7 cellular contexts compared by ENCODE assay signal in genomic region chr2:69741281-69742169, GRCh38.
DNase-seq lines count a peak whose midpoint lies in the region; ATAC-seq lines count a peak whose summit lies in the region.

ANXA4 (plus strand) TSS chr2:69742134; CDS start chr2:69781566, 39,432 bp downstream.

- ATAC-seq in GM18498 (IDR thresholded peaks at IDR 0.05; ENCODE audit: unreplicated experiment) (peak; percentile 86), HG02678 (IDR thresholded peaks at IDR 0.05; ENCODE audit: unreplicated experiment) (peak; percentile 84)

- DNase-seq in NCI-H2029 (lab: John Stamatoyannopoulos, UW) (peak; percentile 12), cerebellar cortex (ENCODE audit: low spot score) (peak; percentile 58), kidney tubule cell (ENCODE audit: low spot score) (peak; percentile 93)
- peak; percentile 10 to 29 (median 26) for DNase-seq in activated CD4-positive, CD25-positive, alpha-beta regulatory T cell (lab: John Stamatoyannopoulos, UW)
- DNase-seq in stimulated activated CD4-positive, alpha-beta T cell treated with anti-CD3 and anti-CD28 coated beads, Interleukin-2, amount 100 ng/mL, for 24 hours: peak; percentile 69 to 78

Comparison
In these comparisons a context has a peak if more than half of its experiments do, and no peak if none do; other contexts are left out.
1. Peak in every context shown above with its lines: DNase-seq and ATAC-seq.
2. DNase-seq: peak in every context shown above with its lines; median percentile 93 in kidney tubule cell; 74 in stimulated activated CD4-positive, alpha-beta T cell treated with anti-CD3 and anti-CD28 coated beads, Interleukin-2, amount 100 ng/mL, for 24 hours; 58 in cerebellar cortex; 26 in activated CD4-positive, CD25-positive, alpha-beta regulatory T cell; 12 in NCI-H2029.